Comparison of ENCODE assay signal across 9 cellular contexts in the genomic region with DNA sequence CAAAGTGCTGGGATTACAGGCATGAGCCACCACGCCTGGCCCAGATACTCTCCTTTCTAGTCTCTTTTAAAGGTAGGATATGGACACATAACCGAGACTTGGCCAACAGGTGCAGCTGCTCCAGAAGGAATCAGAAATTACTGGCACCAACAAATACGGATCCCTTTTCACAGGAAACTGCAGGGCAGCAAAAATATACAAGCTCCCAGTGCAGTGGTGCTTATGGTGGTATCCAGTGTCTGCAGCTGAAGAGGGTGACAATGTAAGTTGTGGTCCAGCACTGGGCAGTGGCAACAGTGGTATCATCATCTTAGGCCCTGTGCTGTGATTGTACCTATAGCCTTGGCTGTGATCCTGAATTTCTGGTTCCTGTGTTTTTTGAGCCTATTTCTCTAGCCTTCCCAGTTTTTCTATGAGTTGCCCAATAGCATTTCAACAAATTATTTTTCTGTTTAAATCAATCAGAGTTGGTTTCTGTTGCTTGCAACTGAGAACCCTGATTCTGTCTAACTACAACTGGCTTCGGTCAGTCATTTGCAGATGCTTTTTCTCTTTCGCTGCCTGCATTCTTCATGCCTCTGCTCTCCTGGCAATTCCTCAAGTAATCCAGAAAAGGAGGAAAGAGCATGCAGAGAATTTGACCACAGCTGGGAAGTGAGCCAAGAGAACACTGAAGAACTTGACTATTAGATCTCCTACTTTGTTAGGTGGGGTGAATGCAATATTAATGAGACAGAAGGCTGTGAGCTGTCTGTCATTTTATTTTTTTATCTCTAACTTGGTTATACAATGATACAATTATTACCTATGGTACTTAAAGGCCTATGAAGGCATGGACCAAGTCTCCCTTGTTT. TPM values are rescaled to one million over a fixed set of nuclear protein-coding genes. Genes with fewer than 3 reads are reported as not detected.
DNase-seq lines count a peak whose midpoint lies in the region; ATAC-seq and TF ChIP-seq lines count a peak whose summit lies in the region.
"Had no signal": no experiment of that assay in that cellular context is flagged by ENCODE, and none has a peak within 500 bp of the region (broad histone marks: within the 10 kb centered on the region; RNA-seq: fewer than 3 reads in every experiment).

No MANE protein-coding gene starts in this region.

- H3K27ac ChIP-seq in A673 (ENCODE audit: low read depth, low read length, poor library complexity, severe bottlenecking) (peak overlapping the region; percentile 56), HEK293 (ENCODE audit: extremely low read depth, low read depth, low read length) (no peak overlapping the region)

- TF ChIP-seq CTCF in A673 (conservative IDR thresholded peaks at IDR 0.05; ENCODE audit: low read depth, low read length) (no peak), HEK293 (tag by site-specific recombination; IDR thresholded peaks at IDR 0.05) (no peak)

- POLR2A ChIA-PET in A673 (lab: Charles Lee; ENCODE audit: low non-redundant PET) = interaction anchor here (0.6 kb wide), 1 partner anchor 35 kb away, joined by 10 read pairs; no protein-coding TSS in a partner anchor
- POLR2A ChIA-PET in HEK293 (lab: Yijun Ruan, JAX) = no interaction called here

- ATAC-seq in GM21447 (IDR thresholded peaks at IDR 0.05; ENCODE audit: unreplicated experiment) = no peak

- CTCF ChIA-PET in A673 (lab: Charles Lee) (no interaction called here), HEK293 (lab: Yijun Ruan, JAX) (interaction anchor here (0.7 to 2.2 kb wide), 3 partner anchors 42 to 104 kb away, joined by 3 to 6 read pairs (median 4); no protein-coding TSS in a partner anchor)

- H3K9me3 ChIP-seq in A673 (ENCODE audit: low read depth, low read length, poor library complexity, severe bottlenecking) (no peaks in the 10 kb centered on the region), HEK293 (ENCODE audit: control insufficient read depth, insufficient read depth, low read depth, low read length) (no peaks in the 10 kb centered on the region)

- intact Hi-C loops in A673 (cut with micrococcal nuclease; ENCODE audit: unreplicated experiment) = no loop called here

- peak; percentile 98 for DNase-seq in A673 (ENCODE audit: low spot score)
- DNase-seq in amniotic stem cell (lab: John Stamatoyannopoulos, UW) = peak; percentile 79
- peak; percentile 97 for DNase-seq in kidney glomerular epithelial cell (lab: John Stamatoyannopoulos, UW)
- DNase-seq in NCI-H69 (lab: John Stamatoyannopoulos, UW) = no peak
- no peak for DNase-seq in GDM1 (lab: John Stamatoyannopoulos, UW)
- no peak for DNase-seq in DMS53 (lab: John Stamatoyannopoulos, UW)
- DNase-seq: activated effector memory CD4-positive, alpha-beta T cell treated with anti-CD3 and anti-CD28 coated beads, Interleukin-2, amount 50 U/mL, for 16 hours had no signal

- no TSS peak for BruUV-seq in A673 (replicated peaks; lab: Mats Ljungman, UMichigan)

- H3K4me1 ChIP-seq in A673 (ENCODE audit: insufficient read depth, low read length, poor library complexity, severe bottlenecking) (peaks cover 88% of the 10 kb centered on the region), HEK293 (ENCODE audit: control insufficient read depth, insufficient read depth, low read length) (peaks cover 42% of the 10 kb centered on the region)

- H3K4me3 ChIP-seq in A673 (ENCODE audit: low read depth, low read length, poor library complexity, severe bottlenecking) (no peak overlapping the region), HEK293 (ENCODE audit: low read depth, low read length) (no peak overlapping the region)

- H3K36me3 ChIP-seq in A673 (ENCODE audit: insufficient read depth, low read length, poor library complexity, severe bottlenecking) = no peaks in the 10 kb centered on the region
- H3K36me3 ChIP-seq in HEK293 (ENCODE audit: control insufficient read depth in 2 of 2, insufficient read depth in 1 of 2, low read length in 2 of 2) = no peaks in the 10 kb centered on the region

- H3K27me3 ChIP-seq in A673 (replicated peaks; ENCODE audit: insufficient read depth, low read depth, low read length, poor library complexity) = no peaks in the 10 kb centered on the region

TF ChIP-seq in HEK293, 187 proteins besides CTCF, POLR2A, EP300 and RAD21:
- TF ChIP-seq RBAK (tag by site-specific recombination; IDR thresholded peaks at IDR 0.05) = no peak
- no peak for TF ChIP-seq ZNF610 (tag by site-specific recombination; IDR thresholded peaks at IDR 0.05; ENCODE audit: borderline replicate concordance)
- TF ChIP-seq, protein P1, sequence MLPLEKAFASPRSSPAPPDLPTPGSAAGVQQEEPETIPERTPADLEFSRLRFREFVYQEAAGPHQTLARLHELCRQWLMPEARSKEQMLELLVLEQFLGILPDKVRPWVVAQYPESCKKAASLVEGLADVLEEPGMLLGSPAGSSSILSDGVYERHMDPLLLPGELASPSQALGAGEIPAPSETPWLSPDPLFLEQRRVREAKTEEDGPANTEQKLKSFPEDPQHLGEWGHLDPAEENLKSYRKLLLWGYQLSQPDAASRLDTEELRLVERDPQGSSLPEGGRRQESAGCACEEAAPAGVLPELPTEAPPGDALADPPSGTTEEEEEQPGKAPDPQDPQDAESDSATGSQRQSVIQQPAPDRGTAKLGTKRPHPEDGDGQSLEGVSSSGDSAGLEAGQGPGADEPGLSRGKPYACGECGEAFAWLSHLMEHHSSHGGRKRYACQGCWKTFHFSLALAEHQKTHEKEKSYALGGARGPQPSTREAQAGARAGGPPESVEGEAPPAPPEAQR (tag by site-specific recombination; IDR thresholded peaks at IDR 0.05) = no peak
- no peak for TF ChIP-seq ZFHX2 (tag by site-specific recombination; conservative IDR thresholded peaks at IDR 0.05)
- TF ChIP-seq FEZF1 (tag by site-specific recombination; IDR thresholded peaks at IDR 0.05) = peak; percentile 62
- peak; percentile 18; the same call in 1 of the 2 replicates for TF ChIP-seq WT1 (tag by site-specific recombination; IDR thresholded peaks at IDR 0.05)
- 0 out of 2 replicates have a peak, but pooled peaks have one; percentile 42 for TF ChIP-seq ZNF660 (tag by site-specific recombination; IDR thresholded peaks at IDR 0.05)
- TF ChIP-seq, protein P2, sequence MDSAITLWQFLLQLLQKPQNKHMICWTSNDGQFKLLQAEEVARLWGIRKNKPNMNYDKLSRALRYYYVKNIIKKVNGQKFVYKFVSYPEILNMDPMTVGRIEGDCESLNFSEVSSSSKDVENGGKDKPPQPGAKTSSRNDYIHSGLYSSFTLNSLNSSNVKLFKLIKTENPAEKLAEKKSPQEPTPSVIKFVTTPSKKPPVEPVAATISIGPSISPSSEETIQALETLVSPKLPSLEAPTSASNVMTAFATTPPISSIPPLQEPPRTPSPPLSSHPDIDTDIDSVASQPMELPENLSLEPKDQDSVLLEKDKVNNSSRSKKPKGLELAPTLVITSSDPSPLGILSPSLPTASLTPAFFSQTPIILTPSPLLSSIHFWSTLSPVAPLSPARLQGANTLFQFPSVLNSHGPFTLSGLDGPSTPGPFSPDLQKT (IDR thresholded peaks at IDR 0.05; ENCODE audit: borderline replicate concordance, low read depth, low read length) = no peak
- peak; percentile 12; the same call in 1 of the 2 replicates for TF ChIP-seq SCRT1 (tag by site-specific recombination; IDR thresholded peaks at IDR 0.05; ENCODE audit: borderline replicate concordance)
- peak; percentile 28; the same call in 1 of the 2 replicates for TF ChIP-seq ZBTB20 (tag by site-specific recombination; IDR thresholded peaks at IDR 0.05)
- TF ChIP-seq, protein P3, sequence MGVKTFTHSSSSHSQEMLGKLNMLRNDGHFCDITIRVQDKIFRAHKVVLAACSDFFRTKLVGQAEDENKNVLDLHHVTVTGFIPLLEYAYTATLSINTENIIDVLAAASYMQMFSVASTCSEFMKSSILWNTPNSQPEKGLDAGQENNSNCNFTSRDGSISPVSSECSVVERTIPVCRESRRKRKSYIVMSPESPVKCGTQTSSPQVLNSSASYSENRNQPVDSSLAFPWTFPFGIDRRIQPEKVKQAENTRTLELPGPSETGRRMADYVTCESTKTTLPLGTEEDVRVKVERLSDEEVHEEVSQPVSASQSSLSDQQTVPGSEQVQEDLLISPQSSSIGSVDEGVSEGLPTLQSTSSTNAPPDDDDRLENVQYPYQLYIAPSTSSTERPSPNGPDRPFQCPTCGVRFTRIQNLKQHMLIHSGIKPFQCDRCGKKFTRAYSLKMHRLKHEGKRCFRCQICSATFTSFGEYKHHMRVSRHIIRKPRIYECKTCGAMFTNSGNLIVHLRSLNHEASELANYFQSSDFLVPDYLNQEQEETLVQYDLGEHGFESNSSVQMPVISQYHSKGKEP (tag by site-specific recombination; IDR thresholded peaks at IDR 0.05) = peak; percentile 77
- peak; percentile 76; the same call in 1 of the 2 replicates for TF ChIP-seq ZBTB17 (tag by site-specific recombination; IDR thresholded peaks at IDR 0.05)
- TF ChIP-seq, protein P4, sequence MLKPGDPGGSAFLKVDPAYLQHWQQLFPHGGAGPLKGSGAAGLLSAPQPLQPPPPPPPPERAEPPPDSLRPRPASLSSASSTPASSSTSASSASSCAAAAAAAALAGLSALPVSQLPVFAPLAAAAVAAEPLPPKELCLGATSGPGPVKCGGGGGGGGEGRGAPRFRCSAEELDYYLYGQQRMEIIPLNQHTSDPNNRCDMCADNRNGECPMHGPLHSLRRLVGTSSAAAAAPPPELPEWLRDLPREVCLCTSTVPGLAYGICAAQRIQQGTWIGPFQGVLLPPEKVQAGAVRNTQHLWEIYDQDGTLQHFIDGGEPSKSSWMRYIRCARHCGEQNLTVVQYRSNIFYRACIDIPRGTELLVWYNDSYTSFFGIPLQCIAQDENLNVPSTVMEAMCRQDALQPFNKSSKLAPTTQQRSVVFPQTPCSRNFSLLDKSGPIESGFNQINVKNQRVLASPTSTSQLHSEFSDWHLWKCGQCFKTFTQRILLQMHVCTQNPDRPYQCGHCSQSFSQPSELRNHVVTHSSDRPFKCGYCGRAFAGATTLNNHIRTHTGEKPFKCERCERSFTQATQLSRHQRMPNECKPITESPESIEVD (tag by site-specific recombination; IDR thresholded peaks at IDR 0.05) = 0 out of 2 replicates have a peak, but pooled peaks have one; percentile 19
- no peak for TF ChIP-seq ZNF433 (tag by site-specific recombination; IDR thresholded peaks at IDR 0.05; ENCODE audit: low read depth)
- no peak for TF ChIP-seq ZNF114 (tag by site-specific recombination; IDR thresholded peaks at IDR 0.05)

RNA-seq across cellular contexts. Expression of a gene that starts 30.8 kb away (rescaled TPM):
- total RNA-seq in A673 (2021) = 93.7 and 103 TPM in 2 replicates

Comparison
In these comparisons a context has a peak if more than half of its experiments do, and no peak if none do; other contexts are left out.
1. DNase-seq: peak in A673 (single experiment), amniotic stem cell (single experiment) and kidney glomerular epithelial cell (single experiment); none in NCI-H69 (single experiment), GDM1 (single experiment) and DMS53 (single experiment).